Comparison of ENCODE assay signal across 8 cellular contexts in genomic region chr3:47802734-47803477, GRCh38. TPM values are rescaled to one million over a fixed set of nuclear protein-coding genes. Genes with fewer than 3 reads are reported as not detected.
DNase-seq lines count a peak whose midpoint lies in the region; ATAC-seq, FAIRE-seq and TF ChIP-seq lines count a peak whose summit lies in the region.

DHX30 (plus strand) TSS chr3:47803138; CDS start chr3:47810684, 7,546 bp downstream.

- H4K20me1 ChIP-seq in keratinocyte (ENCODE audit: control insufficient read depth, extremely low read depth, insufficient read depth, low read length), result no peaks in the 10 kb centered on the region

- FAIRE-seq in A549 (lab: Jason Lieb, UNC), result no peak
- FAIRE-seq in keratinocyte (lab: Jason Lieb, UNC), result no peak

- peaks cover 18% of the 10 kb centered on the region for H3K79me2 ChIP-seq in keratinocyte (ENCODE audit: control insufficient read depth, insufficient read depth, low read length)

- H3K36me3 Mint-ChIP-seq in central memory CD8-positive, alpha-beta T cell (ENCODE audit: insufficient read depth), result peaks cover 11% of the 10 kb centered on the region

- H3K9me3 ChIP-seq in A549 (no peaks in the 10 kb centered on the region), keratinocyte (ENCODE audit: control insufficient read depth, low read depth, low read length) (no peaks in the 10 kb centered on the region)

- no peaks in the 10 kb centered on the region for H3K9me3 Mint-ChIP-seq in central memory CD8-positive, alpha-beta T cell

- H3K27me3 ChIP-seq in keratinocyte (ENCODE audit: control insufficient read depth, extremely low read depth, insufficient read depth, low read length), result no peaks in the 10 kb centered on the region

- CTCF ChIA-PET in A549 (lab: Yijun Ruan, JAX), result no interaction called here

- no peaks in the 10 kb centered on the region for H3K9me1 ChIP-seq in keratinocyte (ENCODE audit: control insufficient read depth, extremely low read depth, insufficient read depth, low read length)

- peak; percentile 43 for TF ChIP-seq POLR2A in A549 (IDR thresholded peaks at IDR 0.05; ENCODE audit: low read length)

- 2% methylated on average over 16 of the region's 90 CpGs for WGBS in A549 (ENCODE audit: missing lambda C conversion rate)

- TF ChIP-seq CTCF in A549 (IDR thresholded peaks at IDR 0.05) (no peak), keratinocyte (optimal IDR thresholded peaks at IDR 0.05 in 1 of 3, IDR thresholded peaks at IDR 0.05 in 1 of 3, conservative IDR thresholded peaks at IDR 0.05 in 1 of 3; ENCODE audit: extremely low read depth in 1 of 3, insufficient read depth in 2 of 3, low read length in 3 of 3) (no peak)

- peak within 1 kb of the TSS; percentile 93 for H3K27ac Mint-ChIP-seq in central memory CD8-positive, alpha-beta T cell (ENCODE audit: low read depth)

- peak within 1 kb of the TSS; percentile 88 for H3K9ac ChIP-seq in keratinocyte (ENCODE audit: control insufficient read depth, extremely low read depth, insufficient read depth, low read length)

- no peak for TF ChIP-seq EP300 in A549 (IDR thresholded peaks at IDR 0.05)

- dilution Hi-C loops in keratinocyte (cut with MboI; ENCODE audit: extremely low pct_ligation_motif_present, low sequenced_read_pairs), result no loop called here

- peaks cover 10% of the 10 kb centered on the region for H3K4me1 Mint-ChIP-seq in central memory CD8-positive, alpha-beta T cell

- peak within 1 kb of the TSS; percentile 96 for H2AFZ ChIP-seq in keratinocyte (ENCODE audit: control insufficient read depth, low read length)

- peak within 1 kb of the TSS; percentile 92 for H3K4me3 Mint-ChIP-seq in central memory CD8-positive, alpha-beta T cell

- peak within 1 kb of the TSS; percentile 57 for H3K4me3 ChIP-seq in A549
- peak within 1 kb of the TSS; percentile 71 to 96 (median 88) for H3K4me3 ChIP-seq in keratinocyte (ENCODE audit: control insufficient read depth in 2 of 3, extremely low read depth in 1 of 3, insufficient read depth in 2 of 3, low read depth in 1 of 3, low read length in 3 of 3)

- POLR2A ChIA-PET in A549 (lab: Yijun Ruan, JAX), result interaction anchor here (1.4 to 1.6 kb wide), 3 partner anchors 22 to 286 kb away, joined by 3 to 7 read pairs (median 5); no protein-coding TSS in a partner anchor

- no peaks in the 10 kb centered on the region for H3K27me3 Mint-ChIP-seq in central memory CD8-positive, alpha-beta T cell

- TF ChIP-seq RAD21 in A549 (conservative IDR thresholded peaks at IDR 0.05 in 1 of 2, IDR thresholded peaks at IDR 0.05 in 1 of 2), result no peak

- H3K4me1 ChIP-seq in A549 (peaks cover 12% of the 10 kb centered on the region; the same call in 2 of the 3 replicates), keratinocyte (ENCODE audit: control insufficient read depth, extremely low read depth, insufficient read depth, low read length) (peaks cover 11% of the 10 kb centered on the region)

- DNase-seq in A549 (ENCODE audit: low read depth in 1 of 2, low spot score in 1 of 2), result peak; percentile 55 to 85
- peak; percentile 12 for DNase-seq in NCI-H2196 treated with DMSO at 0.1 percent for 48 hours (lab: John Stamatoyannopoulos, UW; ENCODE audit: unreplicated experiment)
- DNase-seq in activated CD4-positive, CD25-positive, alpha-beta regulatory T cell treated with anti-CD3 and anti-CD28 coated beads, Interleukin-2, amount 50 U/mL, for 72 hours, result peak; percentile 84
- DNase-seq in central memory CD8-positive, alpha-beta T cell (ENCODE audit: low spot score in 2 of 2), result peak; percentile 65 to 67
- no peak for DNase-seq in keratinocyte (ENCODE audit: low read depth, low spot score)
- peak; percentile 69 to 81 (median 73) for DNase-seq in stimulated activated CD4-positive, alpha-beta T cell treated with anti-CD3 and anti-CD28 coated beads, Interleukin-12 subunit alpha, Interleukin-12 subunit beta, amount 100 ng/mL, for 48 hours (ENCODE audit: low read depth in 2 of 3, low spot score in 1 of 3)

- peak within 1 kb of the TSS; percentile 91 to 97 for H3K27ac ChIP-seq in A549
- peak within 1 kb of the TSS; percentile 94 for H3K27ac ChIP-seq in keratinocyte (ENCODE audit: control insufficient read depth, insufficient read depth, low read length)

- H3K4me2 ChIP-seq in A549 (peak within 1 kb of the TSS; percentile 92), keratinocyte (ENCODE audit: control insufficient read depth, extremely low read depth, insufficient read depth, low read depth, low read length) (peak within 1 kb of the TSS; percentile 100)

- no peaks in the 10 kb centered on the region for H3K36me3 ChIP-seq in keratinocyte (ENCODE audit: control insufficient read depth in 2 of 2, extremely low read depth in 1 of 2, insufficient read depth in 2 of 2, low read length in 2 of 2)

- peak; percentile 93 to 95 for ATAC-seq in A549
- peak; percentile 54 for ATAC-seq in GM18519 (IDR thresholded peaks at IDR 0.05; ENCODE audit: low FRiP score, unreplicated experiment)
- ATAC-seq in HG03039 (IDR thresholded peaks at IDR 0.05; ENCODE audit: unreplicated experiment), result peak; percentile 68
- peak; percentile 93 for ATAC-seq in central memory CD8-positive, alpha-beta T cell (replicated peaks; ENCODE audit: extremely low read depth, poor library complexity, severe bottlenecking)

TF ChIP-seq in A549, 52 proteins besides CTCF, POLR2A, EP300 and RAD21 (continues in another document):
- TF ChIP-seq PHF8 (IDR thresholded peaks at IDR 0.05; ENCODE audit: borderline replicate concordance, low read depth), result peak; percentile 88
- no peak for TF ChIP-seq EHF (CRISPR knock-in tag; IDR thresholded peaks at IDR 0.05)
- TF ChIP-seq POLR2AphosphoS2 (conservative IDR thresholded peaks at IDR 0.05; ENCODE audit: low read length), result no peak
- TF ChIP-seq JUN (IDR thresholded peaks at IDR 0.05), result peak; percentile 36 to 55; a peak in 2 of 5 replicates
- no peak for TF ChIP-seq ZSCAN20 (CRISPR knock-in tag; IDR thresholded peaks at IDR 0.05)
- TF ChIP-seq HEYL (CRISPR knock-in tag; IDR thresholded peaks at IDR 0.05), result no peak
- no peak for TF ChIP-seq CBX2 (IDR thresholded peaks at IDR 0.05; ENCODE audit: borderline replicate concordance, low read depth)
- TF ChIP-seq RFX5 (IDR thresholded peaks at IDR 0.05), result no peak
- TF ChIP-seq ZNF302 (CRISPR knock-in tag; IDR thresholded peaks at IDR 0.05), result no peak
- no peak for TF ChIP-seq HOXA7 (CRISPR knock-in tag; IDR thresholded peaks at IDR 0.05)
- 0 out of 2 replicates have a peak, but pooled peaks have one; percentile 13 for TF ChIP-seq MYC (IDR thresholded peaks at IDR 0.05; ENCODE audit: borderline replicate concordance, low read length)
- TF ChIP-seq, protein P1, sequence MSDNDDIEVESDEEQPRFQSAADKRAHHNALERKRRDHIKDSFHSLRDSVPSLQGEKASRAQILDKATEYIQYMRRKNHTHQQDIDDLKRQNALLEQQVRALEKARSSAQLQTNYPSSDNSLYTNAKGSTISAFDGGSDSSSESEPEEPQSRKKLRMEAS (IDR thresholded peaks at IDR 0.05), result no peak; the same call in 1 of the 2 replicates
- TF ChIP-seq, protein P2, sequence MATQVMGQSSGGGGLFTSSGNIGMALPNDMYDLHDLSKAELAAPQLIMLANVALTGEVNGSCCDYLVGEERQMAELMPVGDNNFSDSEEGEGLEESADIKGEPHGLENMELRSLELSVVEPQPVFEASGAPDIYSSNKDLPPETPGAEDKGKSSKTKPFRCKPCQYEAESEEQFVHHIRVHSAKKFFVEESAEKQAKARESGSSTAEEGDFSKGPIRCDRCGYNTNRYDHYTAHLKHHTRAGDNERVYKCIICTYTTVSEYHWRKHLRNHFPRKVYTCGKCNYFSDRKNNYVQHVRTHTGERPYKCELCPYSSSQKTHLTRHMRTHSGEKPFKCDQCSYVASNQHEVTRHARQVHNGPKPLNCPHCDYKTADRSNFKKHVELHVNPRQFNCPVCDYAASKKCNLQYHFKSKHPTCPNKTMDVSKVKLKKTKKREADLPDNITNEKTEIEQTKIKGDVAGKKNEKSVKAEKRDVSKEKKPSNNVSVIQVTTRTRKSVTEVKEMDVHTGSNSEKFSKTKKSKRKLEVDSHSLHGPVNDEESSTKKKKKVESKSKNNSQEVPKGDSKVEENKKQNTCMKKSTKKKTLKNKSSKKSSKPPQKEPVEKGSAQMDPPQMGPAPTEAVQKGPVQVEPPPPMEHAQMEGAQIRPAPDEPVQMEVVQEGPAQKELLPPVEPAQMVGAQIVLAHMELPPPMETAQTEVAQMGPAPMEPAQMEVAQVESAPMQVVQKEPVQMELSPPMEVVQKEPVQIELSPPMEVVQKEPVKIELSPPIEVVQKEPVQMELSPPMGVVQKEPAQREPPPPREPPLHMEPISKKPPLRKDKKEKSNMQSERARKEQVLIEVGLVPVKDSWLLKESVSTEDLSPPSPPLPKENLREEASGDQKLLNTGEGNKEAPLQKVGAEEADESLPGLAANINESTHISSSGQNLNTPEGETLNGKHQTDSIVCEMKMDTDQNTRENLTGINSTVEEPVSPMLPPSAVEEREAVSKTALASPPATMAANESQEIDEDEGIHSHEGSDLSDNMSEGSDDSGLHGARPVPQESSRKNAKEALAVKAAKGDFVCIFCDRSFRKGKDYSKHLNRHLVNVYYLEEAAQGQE (IDR thresholded peaks at IDR 0.05), result no peak
- TF ChIP-seq JUNB (IDR thresholded peaks at IDR 0.05), result no peak
- TF ChIP-seq GATA3 (IDR thresholded peaks at IDR 0.05; ENCODE audit: borderline replicate concordance), result no peak
- TF ChIP-seq HDAC2 (IDR thresholded peaks at IDR 0.05), result no peak
- no peak for TF ChIP-seq FOSL2 (IDR thresholded peaks at IDR 0.05)
- TF ChIP-seq FOSL2 (CRISPR knock-in tag; IDR thresholded peaks at IDR 0.05), result no peak

RNA-seq across cellular contexts. Expression of gene DHX30, which starts in this region (rescaled TPM):
- polyA plus RNA-seq in A549 (2011; rRNA removed), result 40.5 and 41.4 TPM in 2 replicates
- 65.4 and 75.6 TPM in 2 replicates for polyA plus RNA-seq in A549 (2012; cell fraction: cytosol; rRNA removed)
- 182 and 212 TPM in 2 replicates for polyA plus RNA-seq in A549 (2012; cell fraction: nucleus; rRNA removed)
- polyA plus RNA-seq in A549 (2017; fragmentation: RNase III; extraction: RNeasy Plus Mini Kit Qiagen cat#74134 plus additional on column Dnase treatment), result 42.7 to 45.5 TPM (median 44.6 TPM) in 3 replicates
- polyA minus RNA-seq in A549 (2011; rRNA and poly(A)+ RNA removed), result 66.7 and 73.7 TPM in 2 replicates
- 28.3 to 44.0 TPM (median 29.5 TPM) in 3 replicates for polyA plus RNA-seq in keratinocyte
- polyA plus RNA-seq in keratinocyte (2011; ENCODE audit: low read depth), result 29.0 TPM
- 18.9 and 28.5 TPM in 2 replicates for polyA plus RNA-seq in keratinocyte (2011; cell fraction: cytosol; rRNA removed)
- 73.9 and 84.8 TPM in 2 replicates for polyA plus RNA-seq in keratinocyte (2011; cell fraction: nucleus; rRNA removed)
- 30.4 and 39.6 TPM in 2 replicates for polyA plus RNA-seq in keratinocyte (2012; ENCODE audit: low replicate concordance)
- polyA minus RNA-seq in keratinocyte, result 52.5 to 85.6 TPM (median 56.3 TPM) in 3 replicates
- 49.1 TPM for polyA minus RNA-seq in keratinocyte (2011; cell fraction: cytosol; rRNA and poly(A)+ RNA removed)
- 60.2 and 66.4 TPM in 2 replicates for polyA minus RNA-seq in keratinocyte (2011; cell fraction: nucleus; rRNA and poly(A)+ RNA removed)
